ENCODE assay signal across 27 cellular contexts in genomic region chrX:104968241-104968640, GRCh38.
DNase-seq lines count a peak whose midpoint lies in the region; ATAC-seq, FAIRE-seq and TF ChIP-seq lines count a peak whose summit lies in the region.
"Had no signal": no experiment of that assay in that cellular context is flagged by ENCODE, and none has a peak within 500 bp of the region (broad histone marks: within the 10 kb centered on the region; RNA-seq: fewer than 3 reads in every experiment).

No MANE protein-coding gene starts in this region.

- no peak overlapping the region for H3K4me3 Mint-ChIP-seq in activated CD8-positive, alpha-beta T cell treated with anti-CD3 and anti-CD28 coated beads, Interleukin-2, amount 10 ng/mL, durations not matched to agents 7 days and 5 days
- H3K4me3 Mint-ChIP-seq: CD14-positive monocyte; CD4-positive, alpha-beta memory T cell; CD4-positive, CD25-positive, alpha-beta regulatory T cell; CD8-positive, alpha-beta memory T cell had no signal

- H2AFZ ChIP-seq in HepG2 (ENCODE audit: low read length) = no peak overlapping the region

- H3K4me1 ChIP-seq in liver (ENCODE audit: control insufficient read depth in 4 of 4, insufficient read depth in 4 of 4, low read length in 3 of 4) (peaks cover 0 to 6% (median 2%) of the 10 kb centered on the region in 4 donors), HepG2 (ENCODE audit: insufficient read depth, low read length) (no peaks in the 10 kb centered on the region), right lobe of liver (no peaks in the 10 kb centered on the region)
- H3K4me1 ChIP-seq: BE2C, BLaER1 had no signal

- H4K20me1 ChIP-seq in HepG2 (ENCODE audit: insufficient read depth, low read length) = no peaks in the 10 kb centered on the region
- H4K20me1 ChIP-seq: BLaER1 had no signal

- no peaks in the 10 kb centered on the region for H3K79me2 ChIP-seq in HepG2 (ENCODE audit: insufficient read depth, low read length)

- TF ChIP-seq POLR2A in HepG2 (IDR thresholded peaks at IDR 0.05; ENCODE audit: insufficient read depth in 1 of 2, low read depth in 2 of 2, low read length in 2 of 2) = no peak
- no peak for TF ChIP-seq POLR2A in right lobe of liver (IDR thresholded peaks at IDR 0.05)

- H3K4me3 ChIP-seq in liver (ENCODE audit: low read depth in 1 of 3, low read length in 3 of 3) = no peak overlapping the region
- no peak overlapping the region for H3K4me3 ChIP-seq in HepG2 (replicated peaks in 1 of 3; ENCODE audit: insufficient read depth in 1 of 3, low read depth in 2 of 3, low read length in 3 of 3)
- no peak overlapping the region for H3K4me3 ChIP-seq in right lobe of liver
- H3K4me3 ChIP-seq: BLaER1, GM12878 had no signal

- H3K9ac ChIP-seq in liver (ENCODE audit: low read depth in 1 of 2, low read length in 2 of 2) (no peak overlapping the region), HepG2 (ENCODE audit: insufficient read depth, low read depth, low read length) (no peak overlapping the region)
- H3K9ac ChIP-seq: BLaER1 had no signal

- H3K27ac ChIP-seq in liver (ENCODE audit: low read depth in 1 of 2, low read length in 2 of 2) = no peak overlapping the region
- no peak overlapping the region for H3K27ac ChIP-seq in HepG2 (ENCODE audit: extremely low read length, insufficient read depth, low read length)
- H3K27ac ChIP-seq in right lobe of liver = no peak overlapping the region
- H3K27ac ChIP-seq: 22Rv1, BLaER1 had no signal

- H3K4me1 Mint-ChIP-seq in activated CD8-positive, alpha-beta T cell treated with anti-CD3 and anti-CD28 coated beads, Interleukin-2, amount 10 ng/mL, durations not matched to agents 7 days and 5 days (ENCODE audit: low read depth) = no peaks in the 10 kb centered on the region
- H3K4me1 Mint-ChIP-seq: CD14-positive monocyte; CD4-positive, alpha-beta memory T cell; CD4-positive, CD25-positive, alpha-beta regulatory T cell; CD8-positive, alpha-beta memory T cell had no signal

- no peaks in the 10 kb centered on the region for H3K27me3 Mint-ChIP-seq in activated CD8-positive, alpha-beta T cell treated with anti-CD3 and anti-CD28 coated beads, Interleukin-2, amount 10 ng/mL, durations not matched to agents 7 days and 5 days (ENCODE audit: low read depth)
- H3K27me3 Mint-ChIP-seq: CD4-positive, alpha-beta memory T cell; CD4-positive, CD25-positive, alpha-beta regulatory T cell had no signal

- H3K27me3 ChIP-seq in liver (ENCODE audit: control insufficient read depth in 4 of 4, insufficient read depth in 4 of 4, low read length in 3 of 4) (no peaks in the 10 kb centered on the region), HepG2 (ENCODE audit: control insufficient read depth in 1 of 2, insufficient read depth in 2 of 2, low read length in 2 of 2) (no peaks in the 10 kb centered on the region), right lobe of liver (no peaks in the 10 kb centered on the region)
- H3K27me3 ChIP-seq: BE2C, BLaER1 had no signal

- in situ Hi-C loops in HepG2 (cut with HindIII; ENCODE audit: extremely low pct_ligation_motif_present, low pct_unique_long_range_greater_than_20kb) = no loop called here

- POLR2A ChIA-PET in HepG2 (lab: Yijun Ruan, JAX) = no interaction called here
- POLR2A ChIA-PET in activated CD8-positive, alpha-beta T cell treated with anti-CD3 and anti-CD28 coated beads, Interleukin-2, amount 10 ng/mL, durations not matched to agents 7 days and 5 days (lab: Charles Lee) = no interaction called here

- no peaks in the 10 kb centered on the region for H3K36me3 ChIP-seq in liver (ENCODE audit: control insufficient read depth in 4 of 4, insufficient read depth in 3 of 4, low read depth in 1 of 4, low read length in 3 of 4)
- H3K36me3 ChIP-seq in HepG2 (replicated peaks in 1 of 2; ENCODE audit: control insufficient read depth in 1 of 2, insufficient read depth in 2 of 2, low read length in 2 of 2) = no peaks in the 10 kb centered on the region
- H3K36me3 ChIP-seq in right lobe of liver = no peaks in the 10 kb centered on the region
- H3K36me3 ChIP-seq: BE2C, BLaER1 had no signal

- no TSS peak for BruUV-seq in HepG2 (replicated peaks; lab: Mats Ljungman, UMichigan)

- TF ChIP-seq CTCF in liver (IDR thresholded peaks at IDR 0.05; ENCODE audit: low read depth, low read length, missing input control) = no peak
- no peak for TF ChIP-seq CTCF in HepG2 (CRISPR knock-in tag; IDR thresholded peaks at IDR 0.05)
- no peak for TF ChIP-seq CTCF in right lobe of liver (IDR thresholded peaks at IDR 0.05)

- intact Hi-C loops in HepG2 (cut with micrococcal nuclease; ENCODE audit: unreplicated experiment) = no loop called here
- intact Hi-C loops in right lobe of liver (cut with DNase I) = no loop called here

- FAIRE-seq in HepG2 (lab: Jason Lieb, UNC) (no peak), colon (lab: Jason Lieb, UNC) (peak; percentile 45)
- FAIRE-seq: GM12878, GM12892, GM18507 had no signal

- CTCF ChIA-PET in HepG2 (lab: Yijun Ruan, JAX; ENCODE audit: low intra/inter-chr PET ratio, low total read pairs) = no interaction called here
- CTCF ChIA-PET in activated CD8-positive, alpha-beta T cell treated with anti-CD3 and anti-CD28 coated beads, Interleukin-2, amount 10 ng/mL, durations not matched to agents 7 days and 5 days (lab: Charles Lee) = no interaction called here

- H3K9me3 ChIP-seq in liver (ENCODE audit: control insufficient read depth in 4 of 4, low read length in 3 of 4) = no peaks in the 10 kb centered on the region
- H3K9me3 ChIP-seq in HepG2 (ENCODE audit: low read length) = no peaks in the 10 kb centered on the region
- no peaks in the 10 kb centered on the region for H3K9me3 ChIP-seq in right lobe of liver
- H3K9me3 ChIP-seq: BE2C, BLaER1 had no signal

- DNase-seq in HepG2 (ENCODE audit: low spot score) (no peak), right lobe of liver (no peak)
- no peak for DNase-seq in stimulated activated CD4-positive, alpha-beta T cell treated with anti-CD3 and anti-CD28 coated beads, Interleukin-2, amount 100 ng/mL, for 48 hours
- no peak for DNase-seq in activated CD8-positive, alpha-beta T cell treated with anti-CD3 and anti-CD28 coated beads, Interleukin-2, amount 10 ng/mL, durations not matched to agents 7 days and 5 days
- DNase-seq: ACHN; BE2C; C1 segment of cervical spinal cord; CD4-positive, alpha-beta memory T cell; CD4-positive, CD25-positive, alpha-beta regulatory T cell; CD8-positive, alpha-beta memory T cell; COR-L47; DMS 273 treated with DMSO at 0.1 percent for 48 hours; DMS153; DMS53; DMS79; DND-41; EL; GDM1 had no signal

- TF ChIP-seq EP300 in HepG2 (IDR thresholded peaks at IDR 0.05; ENCODE audit: low read depth in 2 of 2, low read length in 2 of 2) (no peak), HepG2 (CRISPR knock-in tag; IDR thresholded peaks at IDR 0.05; ENCODE audit: borderline replicate concordance) (no peak)

- ATAC-seq in HepG2 (no peak), right lobe of liver (peak; percentile 47 to 79 (median 71)), HG02571 (IDR thresholded peaks at IDR 0.05; ENCODE audit: unreplicated experiment) (no peak)
- ATAC-seq in activated CD8-positive, alpha-beta T cell treated with anti-CD3 and anti-CD28 coated beads, Interleukin-2, amount 10 ng/mL, durations not matched to agents 7 days and 5 days = no peak
- ATAC-seq: GM12878 had no signal

- TF ChIP-seq RAD21 in liver (IDR thresholded peaks at IDR 0.05) = peak; percentile 4 to 17
- no peak for TF ChIP-seq RAD21 in HepG2 (CRISPR knock-in tag; IDR thresholded peaks at IDR 0.05)

- no peaks in the 10 kb centered on the region for H3K36me3 Mint-ChIP-seq in activated CD8-positive, alpha-beta T cell treated with anti-CD3 and anti-CD28 coated beads, Interleukin-2, amount 10 ng/mL, durations not matched to agents 7 days and 5 days (ENCODE audit: low read depth)
- H3K36me3 Mint-ChIP-seq: CD14-positive monocyte; CD4-positive, alpha-beta memory T cell; CD4-positive, CD25-positive, alpha-beta regulatory T cell; CD8-positive, alpha-beta memory T cell had no signal

- no peaks in the 10 kb centered on the region for H3K9me3 Mint-ChIP-seq in activated CD8-positive, alpha-beta T cell treated with anti-CD3 and anti-CD28 coated beads, Interleukin-2, amount 10 ng/mL, durations not matched to agents 7 days and 5 days (ENCODE audit: insufficient read depth)
- H3K9me3 Mint-ChIP-seq: CD4-positive, CD25-positive, alpha-beta regulatory T cell; CD8-positive, alpha-beta memory T cell had no signal

- no peak overlapping the region for H3K27ac Mint-ChIP-seq in activated CD8-positive, alpha-beta T cell treated with anti-CD3 and anti-CD28 coated beads, Interleukin-2, amount 10 ng/mL, durations not matched to agents 7 days and 5 days
- H3K27ac Mint-ChIP-seq: CD14-positive monocyte; CD4-positive, alpha-beta memory T cell; CD4-positive, CD25-positive, alpha-beta regulatory T cell; CD8-positive, alpha-beta memory T cell had no signal

- H3K4me2 ChIP-seq in HepG2 (ENCODE audit: low read depth, low read length) = no peak overlapping the region
- H3K4me2 ChIP-seq: BLaER1 had no signal

TF ChIP-seq in liver, 16 proteins besides CTCF, POLR2A, EP300 and RAD21:
- TF ChIP-seq TAF1 (conservative IDR thresholded peaks at IDR 0.05) = no peak
- TF ChIP-seq SP1 (IDR thresholded peaks at IDR 0.05) = no peak
- peak in 1 of 2 donors; percentile 33 for TF ChIP-seq RXRA (IDR thresholded peaks at IDR 0.05)
- peak; percentile 28 for TF ChIP-seq FOXA2 (IDR thresholded peaks at IDR 0.05)
- no peak for TF ChIP-seq YY1 (IDR thresholded peaks at IDR 0.05)
- no peak for TF ChIP-seq FOXA1 (IDR thresholded peaks at IDR 0.05)
- no peak for TF ChIP-seq GABPA (IDR thresholded peaks at IDR 0.05 in 1 of 2, conservative IDR thresholded peaks at IDR 0.05 in 1 of 2)
- no peak for TF ChIP-seq HNF4G (IDR thresholded peaks at IDR 0.05)
- TF ChIP-seq NR2F2 (IDR thresholded peaks at IDR 0.05) = no peak
- peak; percentile 30 to 45 for TF ChIP-seq HNF4A (conservative IDR thresholded peaks at IDR 0.05)
- peak in 1 of 2 donors; percentile 25 for TF ChIP-seq JUND (IDR thresholded peaks at IDR 0.05)

TF ChIP-seq in HepG2, 621 proteins besides CTCF, POLR2A, EP300 and RAD21 (continues in another document):
- no peak for TF ChIP-seq RXRB (CRISPR knock-in tag; IDR thresholded peaks at IDR 0.05; ENCODE audit: borderline replicate concordance)
- TF ChIP-seq, protein P1, sequence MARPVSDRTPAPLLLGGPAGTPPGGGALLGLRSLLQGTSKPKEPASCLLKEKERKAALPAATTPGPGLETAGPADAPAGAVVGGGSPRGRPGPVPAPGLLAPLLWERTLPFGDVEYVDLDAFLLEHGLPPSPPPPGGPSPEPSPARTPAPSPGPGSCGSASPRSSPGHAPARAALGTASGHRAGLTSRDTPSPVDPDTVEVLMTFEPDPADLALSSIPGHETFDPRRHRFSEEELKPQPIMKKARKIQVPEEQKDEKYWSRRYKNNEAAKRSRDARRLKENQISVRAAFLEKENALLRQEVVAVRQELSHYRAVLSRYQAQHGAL (CRISPR knock-in tag; IDR thresholded peaks at IDR 0.05; ENCODE audit: not compliant biosample characterization) = no peak

Comparison
In these comparisons a context has a peak if more than half of its experiments do, and no peak if none do; other contexts are left out.
1. ATAC-seq: peak in right lobe of liver (4 of 4); none in HepG2 (single experiment), HG02571 (single experiment) and activated CD8-positive, alpha-beta T cell treated with anti-CD3 and anti-CD28 coated beads, Interleukin-2, amount 10 ng/mL, durations not matched to agents 7 days and 5 days (single experiment).